In the genomic region with DNA sequence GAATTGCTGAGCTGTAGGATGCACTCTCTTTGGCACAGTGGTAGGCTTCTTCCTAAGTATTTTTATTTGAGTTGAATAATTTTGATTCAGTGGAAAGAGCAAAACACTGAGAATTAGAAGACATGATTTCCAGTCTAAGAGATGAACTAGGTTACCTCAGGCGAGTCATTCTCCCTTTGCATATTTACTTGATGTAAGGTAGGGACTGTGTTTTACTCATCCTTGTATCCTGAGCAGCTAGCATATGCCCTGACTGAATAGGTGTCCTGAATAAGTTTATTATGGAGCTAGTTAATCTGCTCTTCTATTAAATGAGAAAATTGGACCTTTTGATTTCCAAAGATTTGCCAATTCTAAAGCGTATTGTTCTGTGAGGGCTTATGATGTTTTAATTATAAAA, we compare ENCODE assay signal across 12 cellular contexts. TPM values are rescaled to one million over a fixed set of nuclear protein-coding genes. Genes with fewer than 3 reads are reported as not detected.
DNase-seq lines count a peak whose midpoint lies in the region; ATAC-seq and TF ChIP-seq lines count a peak whose summit lies in the region.
"Had no signal": no experiment of that assay in that cellular context is flagged by ENCODE, and none has a peak within 500 bp of the region (broad histone marks: within the 10 kb centered on the region; RNA-seq: fewer than 3 reads in every experiment).

No MANE protein-coding gene starts in this region.

- no peak for TF ChIP-seq POLR2A in breast epithelium (IDR thresholded peaks at IDR 0.05)

- H3K9me3 ChIP-seq in CD4-positive, CD25-positive, alpha-beta regulatory T cell (ENCODE audit: control insufficient read depth in 2 of 2, low read length in 2 of 2), result no peaks in the 10 kb centered on the region
- H3K9me3 ChIP-seq in breast epithelium (no peaks in the 10 kb centered on the region), neutrophil (no peaks in the 10 kb centered on the region)

- TF ChIP-seq CTCF in breast epithelium (IDR thresholded peaks at IDR 0.05) (no peak), neutrophil (IDR thresholded peaks at IDR 0.05) (no peak)

- H3K27ac Mint-ChIP-seq in CD4-positive, CD25-positive, alpha-beta regulatory T cell, result peak overlapping the region in 2 of 3 donors; percentile 42 to 88

- H3K4me3 ChIP-seq in CD4-positive, CD25-positive, alpha-beta regulatory T cell (ENCODE audit: low read depth, low read length), result peak overlapping the region; percentile 21
- H3K4me3 ChIP-seq in breast epithelium (no peak overlapping the region), neutrophil (ENCODE audit: low read depth in 1 of 2, low read length in 1 of 2) (no peak overlapping the region)

- H3K4me1 ChIP-seq in CD4-positive, CD25-positive, alpha-beta regulatory T cell (ENCODE audit: control insufficient read depth, insufficient read depth, low read length, poor library complexity, severe bottlenecking), result peaks cover 68% of the 10 kb centered on the region
- H3K4me1 ChIP-seq in breast epithelium, result peaks cover 9 to 26% of the 10 kb centered on the region in 2 donors
- peaks cover 76 to 79% of the 10 kb centered on the region in 2 experiments for H3K4me1 ChIP-seq in neutrophil (ENCODE audit: control insufficient read depth in 1 of 2, insufficient read depth in 1 of 2, low read depth in 1 of 2, low read length in 1 of 2)

- ATAC-seq in CD4-positive, CD25-positive, alpha-beta regulatory T cell (ENCODE audit: low read depth in 2 of 2), result no peak
- no peak for ATAC-seq in SK-N-SH treated with all-trans-retinoic acid at 6 μM for 48 hours
- no peak for ATAC-seq in HG03442 (IDR thresholded peaks at IDR 0.05; ENCODE audit: unreplicated experiment)

- no peak for DNase-seq in CD4-positive, CD25-positive, alpha-beta regulatory T cell
- DNase-seq in HT1080 (ENCODE audit: low read depth) (peak; percentile 18), breast epithelium (ENCODE audit: low spot score in 2 of 2) (no peak), T-helper 9 cell (no peak), NCI-H2171 treated with DMSO at 0.1 percent for 48 hours (lab: John Stamatoyannopoulos, UW) (no peak)
- DNase-seq: NCI-H146; NCI-H69; stimulated activated CD4-positive, alpha-beta T cell treated with anti-CD3 and anti-CD28 coated beads, Interleukin-4, amount 100 ng/mL, for 4 hours had no signal

- no peaks in the 10 kb centered on the region for H3K36me3 ChIP-seq in CD4-positive, CD25-positive, alpha-beta regulatory T cell (ENCODE audit: control insufficient read depth, insufficient read depth, low read length)
- H3K36me3 ChIP-seq in breast epithelium (no peaks in the 10 kb centered on the region), neutrophil (no peaks in the 10 kb centered on the region)

- H3K9me3 Mint-ChIP-seq in CD4-positive, CD25-positive, alpha-beta regulatory T cell, result no peaks in the 10 kb centered on the region

- no peaks in the 10 kb centered on the region for H3K27me3 ChIP-seq in CD4-positive, CD25-positive, alpha-beta regulatory T cell (ENCODE audit: control insufficient read depth, insufficient read depth, low read length)
- no peaks in the 10 kb centered on the region for H3K27me3 ChIP-seq in breast epithelium
- H3K27me3 ChIP-seq in neutrophil, result no peaks in the 10 kb centered on the region

- no peak overlapping the region for H3K4me3 Mint-ChIP-seq in CD4-positive, CD25-positive, alpha-beta regulatory T cell

- intact Hi-C loops in breast epithelium (cut with DNase I; ENCODE audit: low total_unique reads), result no loop called here

- no peaks in the 10 kb centered on the region for H3K27me3 Mint-ChIP-seq in CD4-positive, CD25-positive, alpha-beta regulatory T cell

- H3K36me3 Mint-ChIP-seq in CD4-positive, CD25-positive, alpha-beta regulatory T cell, result no peaks in the 10 kb centered on the region

- peaks cover 53 to 84% (median 69%) of the 10 kb centered on the region in 4 donors for H3K4me1 Mint-ChIP-seq in CD4-positive, CD25-positive, alpha-beta regulatory T cell

- H3K27ac ChIP-seq in CD4-positive, CD25-positive, alpha-beta regulatory T cell (ENCODE audit: insufficient read depth, low read length, poor library complexity, severe bottlenecking), result peak overlapping the region; percentile 49
- H3K27ac ChIP-seq in breast epithelium (peak overlapping the region; percentile 95 to 98), neutrophil (peak overlapping the region; percentile 90)
- H3K27ac ChIP-seq: VCaP had no signal

TF ChIP-seq in SK-N-SH treated with all-trans-retinoic acid at 6 μM for 48 hours, 23 proteins besides CTCF, POLR2A, EP300 and RAD21 (continues in another document):
- TF ChIP-seq CSDC2 (CRISPR knock-in tag; IDR thresholded peaks at IDR 0.05) (no peak), ZNF565 (CRISPR knock-in tag; conservative IDR thresholded peaks at IDR 0.05; ENCODE audit: low read depth) (no peak), ZFP3 (CRISPR knock-in tag; IDR thresholded peaks at IDR 0.05) (no peak), PATZ1 (CRISPR knock-in tag; IDR thresholded peaks at IDR 0.05; ENCODE audit: borderline replicate concordance) (no peak), ZFP30 (CRISPR knock-in tag; IDR thresholded peaks at IDR 0.05) (no peak), GLIS3 (CRISPR knock-in tag; IDR thresholded peaks at IDR 0.05) (no peak), ZNF8 (CRISPR knock-in tag; IDR thresholded peaks at IDR 0.05) (no peak), CREB5 (CRISPR knock-in tag; IDR thresholded peaks at IDR 0.05; ENCODE audit: low read depth) (no peak), TOX (CRISPR knock-in tag; IDR thresholded peaks at IDR 0.05; ENCODE audit: borderline replicate concordance) (no peak), RARB (CRISPR knock-in tag; IDR thresholded peaks at IDR 0.05) (no peak), ZC3H10 (CRISPR knock-in tag; IDR thresholded peaks at IDR 0.05) (no peak), SNAI2 (CRISPR knock-in tag; IDR thresholded peaks at IDR 0.05) (no peak), ARNTL (CRISPR knock-in tag; IDR thresholded peaks at IDR 0.05; ENCODE audit: borderline replicate concordance, low read depth) (no peak), TCF4 (CRISPR knock-in tag; IDR thresholded peaks at IDR 0.05; ENCODE audit: borderline replicate concordance) (no peak), ZNF70 (CRISPR knock-in tag; IDR thresholded peaks at IDR 0.05) (no peak)
- TF ChIP-seq, protein P1, sequence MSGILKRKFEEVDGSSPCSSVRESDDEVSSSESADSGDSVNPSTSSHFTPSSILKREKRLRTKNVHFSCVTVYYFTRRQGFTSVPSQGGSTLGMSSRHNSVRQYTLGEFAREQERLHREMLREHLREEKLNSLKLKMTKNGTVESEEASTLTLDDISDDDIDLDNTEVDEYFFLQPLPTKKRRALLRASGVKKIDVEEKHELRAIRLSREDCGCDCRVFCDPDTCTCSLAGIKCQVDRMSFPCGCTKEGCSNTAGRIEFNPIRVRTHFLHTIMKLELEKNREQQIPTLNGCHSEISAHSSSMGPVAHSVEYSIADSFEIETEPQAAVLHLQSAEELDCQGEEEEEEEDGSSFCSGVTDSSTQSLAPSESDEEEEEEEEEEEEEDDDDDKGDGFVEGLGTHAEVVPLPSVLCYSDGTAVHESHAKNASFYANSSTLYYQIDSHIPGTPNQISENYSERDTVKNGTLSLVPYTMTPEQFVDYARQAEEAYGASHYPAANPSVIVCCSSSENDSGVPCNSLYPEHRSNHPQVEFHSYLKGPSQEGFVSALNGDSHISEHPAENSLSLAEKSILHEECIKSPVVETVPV (CRISPR knock-in tag; IDR thresholded peaks at IDR 0.05), result no peak
- TF ChIP-seq, protein P2, sequence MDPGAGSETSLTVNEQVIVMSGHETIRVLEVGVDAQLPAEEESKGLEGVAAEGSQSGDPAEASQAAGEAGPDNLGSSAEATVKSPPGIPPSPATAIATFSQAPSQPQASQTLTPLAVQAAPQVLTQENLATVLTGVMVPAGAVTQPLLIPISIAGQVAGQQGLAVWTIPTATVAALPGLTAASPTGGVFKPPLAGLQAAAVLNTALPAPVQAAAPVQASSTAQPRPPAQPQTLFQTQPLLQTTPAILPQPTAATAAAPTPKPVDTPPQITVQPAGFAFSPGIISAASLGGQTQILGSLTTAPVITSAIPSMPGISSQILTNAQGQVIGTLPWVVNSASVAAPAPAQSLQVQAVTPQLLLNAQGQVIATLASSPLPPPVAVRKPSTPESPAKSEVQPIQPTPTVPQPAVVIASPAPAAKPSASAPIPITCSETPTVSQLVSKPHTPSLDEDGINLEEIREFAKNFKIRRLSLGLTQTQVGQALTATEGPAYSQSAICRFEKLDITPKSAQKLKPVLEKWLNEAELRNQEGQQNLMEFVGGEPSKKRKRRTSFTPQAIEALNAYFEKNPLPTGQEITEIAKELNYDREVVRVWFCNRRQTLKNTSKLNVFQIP (CRISPR knock-in tag; IDR thresholded peaks at IDR 0.05; ENCODE audit: borderline replicate concordance, low read depth), result no peak

RNA-seq across cellular contexts. Expression of gene STIM1, which starts 50.7 kb away (rescaled TPM):
- 134 TPM for total RNA-seq in CD4-positive, CD25-positive, alpha-beta regulatory T cell
- 10 to 100 TPM; 25.7 to 30.6 (median 29.7) TPM for polyA plus RNA-seq in CD4-positive, CD25-positive, alpha-beta regulatory T cell
- 14.6 and 18.1 TPM in 2 replicates for total RNA-seq in HT1080 (2014; rRNA removed; shearing (Covaris generic))
- 17.3 and 19.9 TPM in 2 replicates for polyA plus RNA-seq in HT1080 (2015; cell fraction: cytosol; rRNA removed)
- polyA plus RNA-seq in HT1080 (2015; cell fraction: nucleus; rRNA removed), result 21.3 and 30.7 TPM in 2 replicates
- 10 to 100 TPM; 44.2 to 68.2 (median 47.9) TPM for total RNA-seq in breast epithelium
